In the genomic region with DNA sequence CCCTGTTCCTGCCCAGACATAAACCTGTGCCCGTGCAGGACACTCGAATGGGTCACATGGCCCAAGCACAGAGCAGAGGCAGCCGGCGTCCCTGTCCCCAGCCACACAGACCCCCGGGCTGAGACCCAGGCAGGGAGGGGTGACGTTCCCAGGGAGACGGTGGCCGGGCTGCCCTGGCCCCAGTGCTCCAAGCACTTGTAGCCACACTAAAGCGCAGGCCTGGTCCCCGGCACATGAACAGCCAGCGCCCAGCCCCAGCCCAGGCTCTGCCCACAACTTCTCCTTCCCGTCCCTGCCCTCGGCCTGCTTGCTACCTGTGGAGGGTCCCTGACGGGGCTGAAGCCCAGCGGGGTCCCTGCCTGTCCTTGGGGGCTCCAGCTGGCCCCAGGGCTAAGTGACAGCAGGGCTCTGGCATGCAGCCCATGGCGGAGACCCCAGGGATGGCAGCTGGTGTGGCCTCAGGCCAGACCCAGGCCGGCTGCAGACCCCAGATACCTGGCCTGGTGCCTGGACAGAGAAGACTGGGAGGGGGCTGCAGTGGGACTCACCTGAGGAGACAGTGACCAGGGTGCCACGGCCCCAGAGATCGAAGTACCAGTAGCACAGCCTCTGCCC, we compare ENCODE assay signal across 11 cellular contexts.
DNase-seq lines count a peak whose midpoint lies in the region; ATAC-seq and TF ChIP-seq lines count a peak whose summit lies in the region.
"Had no signal": no experiment of that assay in that cellular context is flagged by ENCODE, and none has a peak within 500 bp of the region (broad histone marks: within the 10 kb centered on the region; RNA-seq: fewer than 3 reads in every experiment).

No MANE protein-coding gene starts in this region.

- H3K9me3 Mint-ChIP-seq in memory B cell: no peaks in the 10 kb centered on the region
- peaks cover 4% of the 10 kb centered on the region for H3K9me3 Mint-ChIP-seq in type B pancreatic cell

- no peak for ATAC-seq in memory B cell (ENCODE audit: low read depth)
- ATAC-seq: gastrocnemius medialis had no signal

- peak; percentile 14 for DNase-seq in activated T-cell treated with anti-CD3 and anti-CD28 coated beads, Interleukin-2, amount 50 U/mL, for 1 hour
- DNase-seq in activated T-cell treated with anti-CD3 and anti-CD28 coated beads for 4 hours: no peak
- DNase-seq in activated CD8-positive, alpha-beta memory T cell treated with anti-CD3 and anti-CD28 coated beads, Interleukin-2, amount 50 U/mL, for 48 hours: peak; percentile 51
- DNase-seq in memory B cell (ENCODE audit: low spot score in 2 of 2): no peak
- DNase-seq in type B pancreatic cell (ENCODE audit: extremely low spot score, unreplicated experiment): peak; percentile 66
- no peak for DNase-seq in HPDE6-E6E7 (ENCODE audit: extremely low spot score)
- no peak for DNase-seq in middle frontal gyrus (ENCODE audit: extremely low spot score, low spot score)
- no peak for DNase-seq in central memory CD4-positive, alpha-beta T cell
- DNase-seq: DMS 273 treated with DMSO at 0.1 percent for 48 hours had no signal

- H3K36me3 Mint-ChIP-seq in memory B cell (peaks cover 30% of the 10 kb centered on the region), type B pancreatic cell (no peaks in the 10 kb centered on the region)

- H3K4me3 Mint-ChIP-seq in memory B cell: peak overlapping the region; percentile 90
- no peak overlapping the region for H3K4me3 Mint-ChIP-seq in type B pancreatic cell
- H3K4me3 Mint-ChIP-seq: nephron had no signal

- no peak for TF ChIP-seq CTCF in type B pancreatic cell (conservative IDR thresholded peaks at IDR 0.05)

- H3K27ac Mint-ChIP-seq in memory B cell (no peak overlapping the region), type B pancreatic cell (no peak overlapping the region)
- H3K27ac Mint-ChIP-seq: nephron had no signal

- H3K4me1 Mint-ChIP-seq in memory B cell: no peaks in the 10 kb centered on the region
- H3K4me1 Mint-ChIP-seq in type B pancreatic cell (ENCODE audit: unreplicated experiment): no peaks in the 10 kb centered on the region
- H3K4me1 Mint-ChIP-seq: nephron had no signal

- H3K27me3 Mint-ChIP-seq in memory B cell: no peaks in the 10 kb centered on the region
- H3K27me3 Mint-ChIP-seq in type B pancreatic cell: no peaks in the 10 kb centered on the region

Comparison
In these comparisons a context has a peak if more than half of its experiments do, and no peak if none do; other contexts are left out.
1. DNase-seq: peak in activated T-cell treated with anti-CD3 and anti-CD28 coated beads, Interleukin-2, amount 50 U/mL, for 1 hour (single experiment), activated CD8-positive, alpha-beta memory T cell treated with anti-CD3 and anti-CD28 coated beads, Interleukin-2, amount 50 U/mL, for 48 hours (single experiment) and type B pancreatic cell (single experiment); none in activated T-cell treated with anti-CD3 and anti-CD28 coated beads for 4 hours (single experiment), memory B cell (0 of 2), HPDE6-E6E7 (single experiment), middle frontal gyrus (single experiment) and central memory CD4-positive, alpha-beta T cell (single experiment).